8 cellular contexts compared by ENCODE assay signal in the genomic region with DNA sequence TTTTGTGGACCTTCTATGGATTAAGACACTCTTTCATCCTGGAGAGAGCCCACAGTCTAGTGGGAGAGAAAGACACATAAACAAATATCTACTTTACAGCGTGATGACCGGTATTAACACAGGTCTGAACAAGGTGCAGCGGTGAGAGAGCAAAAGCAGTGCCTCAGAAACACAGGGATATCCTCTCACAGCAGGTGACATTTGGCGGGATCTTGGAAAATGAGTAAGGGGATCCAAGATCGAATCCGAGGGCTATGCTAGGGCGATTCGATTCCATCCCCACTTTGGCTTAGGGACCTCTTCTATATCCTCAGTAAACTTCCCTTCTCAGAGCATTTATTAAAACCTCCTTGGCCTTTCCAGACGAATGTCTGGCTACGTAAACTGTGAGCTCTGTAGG. TPM values are rescaled to one million over a fixed set of nuclear protein-coding genes. Genes with fewer than 3 reads are reported as not detected.
DNase-seq lines count a peak whose midpoint lies in the region; ATAC-seq and TF ChIP-seq lines count a peak whose summit lies in the region.

No MANE protein-coding gene starts in this region.

- peaks cover 28% of the 10 kb centered on the region for H3K4me1 ChIP-seq in OCI-LY3 (ENCODE audit: low read length)

- ATAC-seq in HG02610 (IDR thresholded peaks at IDR 0.05; ENCODE audit: unreplicated experiment) (no peak), GM21737 (IDR thresholded peaks at IDR 0.05; ENCODE audit: unreplicated experiment) (no peak)

- DNase-seq in NCI-H2081 (lab: John Stamatoyannopoulos, UW) (peak; percentile 21 to 38), NCI-H2081 treated with DMSO at 0.1 percent for 48 hours (lab: John Stamatoyannopoulos, UW) (no peak), epithelial cell of esophagus (ENCODE audit: low read depth) (peak; percentile 37), osteocyte (ENCODE audit: extremely low spot score, unreplicated experiment) (no peak), NCI-H1436 treated with DMSO at 0.1 percent for 48 hours (lab: John Stamatoyannopoulos, UW) (no peak)

- peak overlapping the region; percentile 78 for H3K9ac ChIP-seq in OCI-LY3 (ENCODE audit: low read length)

- peaks cover 2% of the 10 kb centered on the region for H3K36me3 Mint-ChIP-seq in osteocyte (ENCODE audit: unreplicated experiment)

- H3K27ac Mint-ChIP-seq in osteocyte (ENCODE audit: unreplicated experiment), result peak overlapping the region; percentile 97

- peak overlapping the region; percentile 96 for H3K4me3 Mint-ChIP-seq in osteocyte (ENCODE audit: unreplicated experiment)

- H2AFZ ChIP-seq in OCI-LY3 (ENCODE audit: low read depth, low read length), result no peak overlapping the region

- TF ChIP-seq CTCF in OCI-LY3 (IDR thresholded peaks at IDR 0.05; ENCODE audit: low read depth, low read length), result no peak
- no peak for TF ChIP-seq CTCF in epithelial cell of esophagus (IDR thresholded peaks at IDR 0.05; ENCODE audit: insufficient read depth, low read depth, low read length, missing control alignments)
- no peak for TF ChIP-seq CTCF in osteocyte (IDR thresholded peaks at IDR 0.05)

- H3K4me2 ChIP-seq in OCI-LY3 (ENCODE audit: low read length), result peak overlapping the region; percentile 94

- peaks cover 43% of the 10 kb centered on the region for H3K4me1 Mint-ChIP-seq in osteocyte (ENCODE audit: unreplicated experiment)

- H3K9me3 Mint-ChIP-seq in osteocyte (ENCODE audit: unreplicated experiment), result no peaks in the 10 kb centered on the region

- H3K79me2 ChIP-seq in OCI-LY3 (ENCODE audit: low read length), result peaks cover 56% of the 10 kb centered on the region

- H3K27me3 Mint-ChIP-seq in osteocyte (ENCODE audit: unreplicated experiment), result no peaks in the 10 kb centered on the region

- no peaks in the 10 kb centered on the region for H3K9me3 ChIP-seq in OCI-LY3 (ENCODE audit: insufficient read depth, low read length)

- H3K4me3 ChIP-seq in OCI-LY3 (ENCODE audit: low read length), result peak overlapping the region; percentile 94
- H3K4me3 ChIP-seq in epithelial cell of esophagus (ENCODE audit: low read length), result peak overlapping the region; percentile 99

- H3K36me3 ChIP-seq in OCI-LY3 (replicated peaks; ENCODE audit: low read depth, low read length), result no peaks in the 10 kb centered on the region

- no peaks in the 10 kb centered on the region for H3K27me3 ChIP-seq in OCI-LY3 (ENCODE audit: low read depth, low read length)

- H3K27ac ChIP-seq in OCI-LY3 (ENCODE audit: low read length), result no peak overlapping the region

- H4K20me1 ChIP-seq in OCI-LY3 (ENCODE audit: insufficient read depth, low read length), result peaks cover 11% of the 10 kb centered on the region

RNA-seq across cellular contexts. Expression of gene ATP6V1D, which starts 0.7 kb away (rescaled TPM):
- total RNA-seq in osteocyte, result 63.8 and 67.8 TPM in 2 replicates

RNA-seq across cellular contexts. Expression of gene EIF2S1, which starts 1.2 kb away (rescaled TPM):
- 85.3 and 90.1 TPM in 2 replicates for total RNA-seq in osteocyte

RNA-seq across cellular contexts. Expression of gene PLEK2, which starts 53.1 kb away (rescaled TPM):
- total RNA-seq in osteocyte, result not detected in 2 replicates

Comparison
In these comparisons a context has a peak if more than half of its experiments do, and no peak if none do; other contexts are left out.
1. DNase-seq: peak in NCI-H2081 (2 of 2) and epithelial cell of esophagus (single experiment); none in NCI-H2081 treated with DMSO at 0.1 percent for 48 hours (single experiment), osteocyte (single experiment) and NCI-H1436 treated with DMSO at 0.1 percent for 48 hours (single experiment).